In genomic region chr15:88982304-88982945, GRCh38 we compare ENCODE assay signal across 9 cellular contexts.
DNase-seq lines count a peak whose midpoint lies in the region; ATAC-seq and TF ChIP-seq lines count a peak whose summit lies in the region.
"Had no signal": no experiment of that assay in that cellular context is flagged by ENCODE, and none has a peak within 500 bp of the region (broad histone marks: within the 10 kb centered on the region; RNA-seq: fewer than 3 reads in every experiment).

No MANE protein-coding gene starts in this region.

- no peaks in the 10 kb centered on the region for H3K9me3 Mint-ChIP-seq in activated naive CD8-positive, alpha-beta T cell treated with anti-CD3 and anti-CD28 coated beads, Interleukin-2, amount 50 U/mL, for 24 hours
- H3K9me3 Mint-ChIP-seq: brain had no signal

- peak; percentile 97 for ATAC-seq in GM21447 (IDR thresholded peaks at IDR 0.05; ENCODE audit: unreplicated experiment)
- ATAC-seq in HG03571 (IDR thresholded peaks at IDR 0.05; ENCODE audit: unreplicated experiment): peak; percentile 99
- no peak for ATAC-seq in activated naive CD8-positive, alpha-beta T cell treated with anti-CD3 and anti-CD28 coated beads, Interleukin-2, amount 50 U/mL, for 24 hours

- H3K4me1 ChIP-seq in fibroblast of lung (ENCODE audit: control insufficient read depth, extremely low read depth, insufficient read depth, low read length) (peaks cover 10% of the 10 kb centered on the region), thyroid gland (peaks cover 0 to 5% of the 10 kb centered on the region in 2 donors)

- intact Hi-C loops in thyroid gland (cut with DNase I): no loop called here

- H3K27me3 ChIP-seq in fibroblast of lung (ENCODE audit: control insufficient read depth, insufficient read depth, low read length) (no peaks in the 10 kb centered on the region), thyroid gland (no peaks in the 10 kb centered on the region)

- TF ChIP-seq CTCF in fibroblast of lung (conservative IDR thresholded peaks at IDR 0.05 in 1 of 2, IDR thresholded peaks at IDR 0.05 in 1 of 2; ENCODE audit: low read depth in 1 of 2, low read length in 2 of 2) (no peak), thyroid gland (IDR thresholded peaks at IDR 0.05) (no peak)

- peak overlapping the region; percentile 34 for H3K9ac ChIP-seq in fibroblast of lung (ENCODE audit: insufficient read depth, low read length)

- no peak overlapping the region for H3K4me3 ChIP-seq in fibroblast of lung (replicated peaks in 1 of 4; ENCODE audit: control extremely low read depth in 1 of 4, insufficient read depth in 1 of 4, low read depth in 3 of 4, low read length in 4 of 4)
- H3K4me3 ChIP-seq in thyroid gland (replicated peaks in 1 of 3): no peak overlapping the region

- H3K27ac ChIP-seq in fibroblast of lung (ENCODE audit: insufficient read depth, low read length): no peak overlapping the region
- no peak overlapping the region for H3K27ac ChIP-seq in thyroid gland

- DNase-seq in Daoy (ENCODE audit: low read depth) (peak; percentile 46), fibroblast of lung (ENCODE audit: low read depth in 2 of 2) (peak; percentile 68 to 83), thyroid gland (peak; percentile 8 to 9), midbrain (lab: John Stamatoyannopoulos, UW) (no peak)
- no peak for DNase-seq in activated naive CD8-positive, alpha-beta T cell treated with anti-CD3 and anti-CD28 coated beads, Interleukin-2, amount 50 U/mL, for 24 hours
- no peak for DNase-seq in activated CD4-positive, alpha-beta T cell treated with anti-CD3 and anti-CD28 coated beads, Interleukin-2, amount 50 U/mL, for 4 hours

- H3K4me3 Mint-ChIP-seq in activated naive CD8-positive, alpha-beta T cell treated with anti-CD3 and anti-CD28 coated beads, Interleukin-2, amount 50 U/mL, for 24 hours: no peak overlapping the region
- H3K4me3 Mint-ChIP-seq: brain had no signal

- no peak overlapping the region for H2AFZ ChIP-seq in fibroblast of lung (ENCODE audit: low read length)

- peaks cover 2% of the 10 kb centered on the region for H3K4me1 Mint-ChIP-seq in activated naive CD8-positive, alpha-beta T cell treated with anti-CD3 and anti-CD28 coated beads, Interleukin-2, amount 50 U/mL, for 24 hours

- no peak for TF ChIP-seq POLR2A in thyroid gland (IDR thresholded peaks at IDR 0.05)

- H3K27me3 Mint-ChIP-seq in activated naive CD8-positive, alpha-beta T cell treated with anti-CD3 and anti-CD28 coated beads, Interleukin-2, amount 50 U/mL, for 24 hours: peaks cover 3% of the 10 kb centered on the region

- no peak overlapping the region for H3K27ac Mint-ChIP-seq in activated naive CD8-positive, alpha-beta T cell treated with anti-CD3 and anti-CD28 coated beads, Interleukin-2, amount 50 U/mL, for 24 hours
- H3K27ac Mint-ChIP-seq: brain had no signal

- no peaks in the 10 kb centered on the region for H3K9me3 ChIP-seq in fibroblast of lung (ENCODE audit: control insufficient read depth, insufficient read depth, low read depth, low read length)
- H3K9me3 ChIP-seq in thyroid gland: no peaks in the 10 kb centered on the region

- H3K36me3 ChIP-seq in fibroblast of lung (ENCODE audit: control insufficient read depth, insufficient read depth, low read length): no peaks in the 10 kb centered on the region
- H3K36me3 ChIP-seq in thyroid gland: no peaks in the 10 kb centered on the region

- H3K4me2 ChIP-seq in fibroblast of lung (ENCODE audit: extremely low read depth, insufficient read depth, low read length): no peak overlapping the region

- no peaks in the 10 kb centered on the region for H3K36me3 Mint-ChIP-seq in activated naive CD8-positive, alpha-beta T cell treated with anti-CD3 and anti-CD28 coated beads, Interleukin-2, amount 50 U/mL, for 24 hours (ENCODE audit: low read depth)
- H3K36me3 Mint-ChIP-seq: brain had no signal

- no peaks in the 10 kb centered on the region for H4K20me1 ChIP-seq in fibroblast of lung (ENCODE audit: control insufficient read depth, extremely low read depth, insufficient read depth, low read length)

- WGBS in thyroid gland, 2 donors: 57 to 74% methylated on average over 5 to 7 of the region's 7 CpGs

- no peaks in the 10 kb centered on the region for H3K79me2 ChIP-seq in fibroblast of lung (ENCODE audit: control insufficient read depth, insufficient read depth, low read length)

Comparison
In these comparisons a context has a peak if more than half of its experiments do, and no peak if none do; other contexts are left out.
1. DNase-seq: peak in Daoy (single experiment), fibroblast of lung (2 of 2) and thyroid gland (2 of 2); none in midbrain (single experiment), activated naive CD8-positive, alpha-beta T cell treated with anti-CD3 and anti-CD28 coated beads, Interleukin-2, amount 50 U/mL, for 24 hours (single experiment) and activated CD4-positive, alpha-beta T cell treated with anti-CD3 and anti-CD28 coated beads, Interleukin-2, amount 50 U/mL, for 4 hours (0 of 2).